ENCODE assay signal across 8 cellular contexts in genomic region chr2:74498500-74499268, GRCh38. TPM values are rescaled to one million over a fixed set of nuclear protein-coding genes. Genes with fewer than 3 reads are reported as not detected.
DNase-seq lines count a peak whose midpoint lies in the region; ATAC-seq and TF ChIP-seq lines count a peak whose summit lies in the region.

No MANE protein-coding gene starts in this region.

- H3K4me3 Mint-ChIP-seq in progenitor cell of endocrine pancreas (ENCODE audit: low read depth), result peak overlapping the region; percentile 89

- peak overlapping the region; percentile 98 for H3K4me2 ChIP-seq in fibroblast of lung (ENCODE audit: extremely low read depth, insufficient read depth, low read length)

- DNase-seq in DMS53 (lab: John Stamatoyannopoulos, UW), result peak; percentile 56
- no peak for DNase-seq in DMS53 treated with DMSO at 0.1 percent for 48 hours (lab: John Stamatoyannopoulos, UW; ENCODE audit: unreplicated experiment)
- DNase-seq in SW480 (ENCODE audit: low spot score), result peak; percentile 57
- DNase-seq in fibroblast of lung (ENCODE audit: low read depth in 2 of 2), result no peak
- DNase-seq in progenitor cell of endocrine pancreas (ENCODE audit: low spot score, unreplicated experiment), result no peak
- no peak for DNase-seq in NK-92 treated with Interleukin-12 subunit alpha and Interleukin-12 subunit beta, amount 100 ng/mL, for 24 hours (lab: John Stamatoyannopoulos, UW)
- no peak for DNase-seq in ACHN

- TF ChIP-seq CTCF in fibroblast of lung (conservative IDR thresholded peaks at IDR 0.05 in 1 of 2, IDR thresholded peaks at IDR 0.05 in 1 of 2; ENCODE audit: low read depth in 1 of 2, low read length in 2 of 2) (no peak), progenitor cell of endocrine pancreas (IDR thresholded peaks at IDR 0.05; ENCODE audit: unreplicated experiment) (no peak)

- peaks cover 29% of the 10 kb centered on the region for H3K4me1 Mint-ChIP-seq in progenitor cell of endocrine pancreas (ENCODE audit: low read depth)

- peak overlapping the region; percentile 71 for H2AFZ ChIP-seq in fibroblast of lung (ENCODE audit: low read length)

- H3K4me1 ChIP-seq in fibroblast of lung (ENCODE audit: control insufficient read depth, extremely low read depth, insufficient read depth, low read length), result peaks cover 9% of the 10 kb centered on the region

- H3K27ac Mint-ChIP-seq in progenitor cell of endocrine pancreas, result peak overlapping the region; percentile 93

- H3K9me3 ChIP-seq in fibroblast of lung (ENCODE audit: control insufficient read depth, insufficient read depth, low read depth, low read length), result no peaks in the 10 kb centered on the region

- no peaks in the 10 kb centered on the region for H3K79me2 ChIP-seq in fibroblast of lung (ENCODE audit: control insufficient read depth, insufficient read depth, low read length)

- no peak for ATAC-seq in GM19467 (IDR thresholded peaks at IDR 0.05; ENCODE audit: unreplicated experiment)

- H3K4me3 ChIP-seq in fibroblast of lung (replicated peaks in 1 of 4; ENCODE audit: control extremely low read depth in 1 of 4, insufficient read depth in 1 of 4, low read depth in 3 of 4, low read length in 4 of 4), result peak overlapping the region; percentile 44 to 58 (median 48)

- H3K27me3 ChIP-seq in fibroblast of lung (ENCODE audit: control insufficient read depth, insufficient read depth, low read length), result no peaks in the 10 kb centered on the region

- no peaks in the 10 kb centered on the region for H3K36me3 ChIP-seq in fibroblast of lung (ENCODE audit: control insufficient read depth, insufficient read depth, low read length)

- no peak overlapping the region for H3K9ac ChIP-seq in fibroblast of lung (ENCODE audit: insufficient read depth, low read length)

- H4K20me1 ChIP-seq in fibroblast of lung (ENCODE audit: control insufficient read depth, extremely low read depth, insufficient read depth, low read length), result no peaks in the 10 kb centered on the region

- in situ Hi-C loops in ACHN (cut with HindIII; ENCODE audit: low pct_ligation_motif_present, low pct_unique_long_range_greater_than_20kb, low sequenced_read_pairs), result no loop called here

- H3K9me3 Mint-ChIP-seq in progenitor cell of endocrine pancreas (ENCODE audit: low read depth), result no peaks in the 10 kb centered on the region

- no peak overlapping the region for H3K27ac ChIP-seq in fibroblast of lung (ENCODE audit: insufficient read depth, low read length)

- peaks cover 29% of the 10 kb centered on the region for H3K27me3 Mint-ChIP-seq in progenitor cell of endocrine pancreas

- H3K36me3 Mint-ChIP-seq in progenitor cell of endocrine pancreas (ENCODE audit: insufficient read depth), result peaks cover 9% of the 10 kb centered on the region

RNA-seq across cellular contexts. Expression of gene LBX2, which starts 0.7 kb away (rescaled TPM):
- total RNA-seq in fibroblast of lung (1.5 and 3.0 TPM in 2 replicates), progenitor cell of endocrine pancreas (7.3 and 9.3 TPM in 2 replicates)
- polyA plus RNA-seq in fibroblast of lung, result 0.52 and 0.69 TPM in 2 replicates
- 0.48 and 1.2 TPM in 2 replicates for polyA plus RNA-seq in fibroblast of lung (2012)
- polyA minus RNA-seq in fibroblast of lung (ENCODE audit: low replicate concordance), result 3.5 TPM in 1 of 2 replicates, not detected in the other

RNA-seq across cellular contexts. Expression of gene PCGF1, which starts 8.8 kb away (rescaled TPM):
- total RNA-seq in fibroblast of lung (31.3 and 35.5 TPM in 2 replicates), progenitor cell of endocrine pancreas (23.3 and 24.4 TPM in 2 replicates)
- polyA plus RNA-seq in fibroblast of lung, result 23.8 and 25.4 TPM in 2 replicates
- polyA plus RNA-seq in fibroblast of lung (2012), result 19.8 and 22.0 TPM in 2 replicates
- polyA minus RNA-seq in fibroblast of lung (ENCODE audit: low replicate concordance), result 21.2 and 34.4 TPM in 2 replicates

RNA-seq across cellular contexts. Expression of gene TLX2, which starts 15.6 kb away (rescaled TPM):
- total RNA-seq in fibroblast of lung, result under 0.01 TPM in 1 of 2 replicates, not detected in the other
- polyA plus RNA-seq in fibroblast of lung, result not detected in 2 replicates
- polyA plus RNA-seq in fibroblast of lung (2012), result 0.09 TPM in 1 of 2 replicates, not detected in the other
- not detected in 2 replicates for polyA minus RNA-seq in fibroblast of lung (ENCODE audit: low replicate concordance)
- 0.33 TPM in 1 of 2 replicates, not detected in the other for total RNA-seq in progenitor cell of endocrine pancreas

RNA-seq across cellular contexts. Expression of gene TTC31, which starts 15.8 kb away (rescaled TPM):
- total RNA-seq in fibroblast of lung (7.7 and 10.7 TPM in 2 replicates), progenitor cell of endocrine pancreas (32.2 and 34.8 TPM in 2 replicates)
- 11.8 and 12.7 TPM in 2 replicates for polyA plus RNA-seq in fibroblast of lung
- 11.1 and 11.7 TPM in 2 replicates for polyA plus RNA-seq in fibroblast of lung (2012)
- 9.8 and 13.4 TPM in 2 replicates for polyA minus RNA-seq in fibroblast of lung (ENCODE audit: low replicate concordance)

RNA-seq across cellular contexts. Expression of gene CCDC142, which starts 15.9 kb away (rescaled TPM):
- total RNA-seq in fibroblast of lung (18.5 and 21.3 TPM in 2 replicates), progenitor cell of endocrine pancreas (39.9 and 42.0 TPM in 2 replicates)
- 3.8 and 5.3 TPM in 2 replicates for polyA plus RNA-seq in fibroblast of lung
- 3.7 and 3.9 TPM in 2 replicates for polyA plus RNA-seq in fibroblast of lung (2012)
- polyA minus RNA-seq in fibroblast of lung (ENCODE audit: low replicate concordance), result 23.6 and 33.5 TPM in 2 replicates

Comparison
In these comparisons a context has a peak if more than half of its experiments do, and no peak if none do; other contexts are left out.
1. DNase-seq: peak in DMS53 (single experiment) and SW480 (single experiment); none in DMS53 treated with DMSO at 0.1 percent for 48 hours (single experiment), fibroblast of lung (0 of 2), progenitor cell of endocrine pancreas (single experiment), NK-92 treated with Interleukin-12 subunit alpha and Interleukin-12 subunit beta, amount 100 ng/mL, for 24 hours (single experiment) and ACHN (single experiment).